In the genomic region with DNA sequence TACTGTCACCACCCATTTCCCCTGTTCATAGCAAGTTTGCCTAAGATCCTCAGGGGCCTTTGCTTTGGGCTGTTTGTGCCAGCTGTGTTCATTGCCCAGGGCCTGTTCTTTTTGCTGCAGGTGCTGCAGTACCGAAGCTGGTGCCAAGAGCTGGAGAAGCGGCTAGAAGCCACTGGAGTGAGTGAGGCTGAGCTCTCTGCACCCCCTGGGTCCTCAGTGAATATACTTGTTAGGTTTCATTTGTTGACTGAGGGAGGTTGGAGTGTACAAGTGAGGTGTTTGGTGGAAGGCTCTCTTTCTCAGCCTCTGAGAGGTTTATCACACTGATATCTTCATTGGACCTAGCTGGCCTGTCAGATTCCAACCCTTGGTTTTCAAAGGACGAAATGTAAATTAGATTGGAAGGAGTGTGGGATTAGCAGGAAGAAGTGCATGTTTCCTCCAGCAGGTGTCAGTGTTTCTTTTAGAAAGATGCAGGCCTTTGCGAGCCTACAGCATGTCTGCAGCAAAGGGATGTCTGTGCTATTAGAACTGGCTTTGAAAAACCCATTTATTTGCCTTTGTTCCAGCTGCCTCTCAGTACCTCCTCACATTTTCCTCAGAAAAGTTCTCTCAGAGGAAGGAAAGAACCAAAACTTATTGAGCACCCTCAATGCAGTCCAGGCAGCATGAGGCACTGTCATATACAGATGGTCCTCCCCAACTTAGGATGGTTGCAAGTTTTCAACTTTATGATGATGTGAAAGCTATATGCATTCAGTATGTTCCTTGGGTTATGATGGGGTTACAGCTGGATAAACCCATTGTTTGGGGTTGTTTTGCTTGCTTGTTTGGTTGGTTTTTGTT, we compare ENCODE assay signal across 8 cellular contexts.
DNase-seq lines count a peak whose midpoint lies in the region; ATAC-seq and TF ChIP-seq lines count a peak whose summit lies in the region.

No MANE protein-coding gene starts in this region.

- ATAC-seq in HG03521 (IDR thresholded peaks at IDR 0.05; ENCODE audit: unreplicated experiment), result no peak

- in situ Hi-C loops in brain microvascular endothelial cell (cut with HindIII; ENCODE audit: low pct_ligation_motif_present, low sequenced_read_pairs), result no loop called here

- TF ChIP-seq CTCF in 22Rv1 (IDR thresholded peaks at IDR 0.05) (peak; percentile 82), GM12872 (IDR thresholded peaks at IDR 0.05; ENCODE audit: insufficient read depth, low read depth, low read length) (peak; percentile 85), brain microvascular endothelial cell (IDR thresholded peaks at IDR 0.05; ENCODE audit: low read depth, low read length, missing control alignments) (peak; percentile 82)

- no peak overlapping the region for H3K27ac ChIP-seq in 22Rv1
- H3K27ac ChIP-seq in brain microvascular endothelial cell, result no peak overlapping the region

- no peak overlapping the region for H3K4me3 ChIP-seq in brain microvascular endothelial cell (ENCODE audit: low read depth, low read length)

- H3K36me3 ChIP-seq in brain microvascular endothelial cell (replicated peaks), result peaks cover 41% of the 10 kb centered on the region

- DNase-seq in NCI-H1694 treated with DMSO at 0.1 percent for 48 hours (lab: John Stamatoyannopoulos, UW) (peak; percentile 61), T-helper 22 cell (ENCODE audit: low read depth) (peak; percentile 17), brain microvascular endothelial cell (peak; percentile 59), iPS-NIHi7 (ENCODE audit: extremely low spot score) (peak; percentile 76)
- DNase-seq in stimulated activated CD4-positive, alpha-beta T cell treated with anti-CD3 and anti-CD28 coated beads, Interleukin-1b, Interleukin-23, amount 100 ng/mL, for 1 hour (ENCODE audit: low read depth in 2 of 2), result peak; percentile 15 to 28

- no peaks in the 10 kb centered on the region for H3K27me3 ChIP-seq in brain microvascular endothelial cell (replicated peaks)

Comparison
In these comparisons a context has a peak if more than half of its experiments do, and no peak if none do; other contexts are left out.
1. DNase-seq: peak in every context shown above with its lines; median percentile 76 in iPS-NIHi7; 61 in NCI-H1694 treated with DMSO at 0.1 percent for 48 hours; 59 in brain microvascular endothelial cell; 22 in stimulated activated CD4-positive, alpha-beta T cell treated with anti-CD3 and anti-CD28 coated beads, Interleukin-1b, Interleukin-23, amount 100 ng/mL, for 1 hour; 17 in T-helper 22 cell.